Comparison of ENCODE assay signal across 8 cellular contexts in genomic region chr11:94493146-94493442, GRCh38. TPM values are rescaled to one million over a fixed set of nuclear protein-coding genes. Genes with fewer than 3 reads are reported as not detected.
DNase-seq lines count a peak whose midpoint lies in the region; ATAC-seq and TF ChIP-seq lines count a peak whose summit lies in the region.

No MANE protein-coding gene starts in this region.

- H3K4me1 ChIP-seq in SJCRH30 = peaks cover 3% of the 10 kb centered on the region; the same call in 1 of the 2 replicates

- TF ChIP-seq CTCF in fibroblast of mammary gland (conservative IDR thresholded peaks at IDR 0.05; ENCODE audit: control insufficient read depth, insufficient read depth, low read depth, low read length) (no peak), retinal pigment epithelial cell (conservative IDR thresholded peaks at IDR 0.05; ENCODE audit: low read depth, low read length) (no peak)

- H3K4me3 ChIP-seq in SJCRH30 (peak overlapping the region; percentile 89), fibroblast of mammary gland (ENCODE audit: control insufficient read depth, low read depth, low read length) (peak overlapping the region; percentile 92), retinal pigment epithelial cell (ENCODE audit: low read length) (peak overlapping the region; percentile 91)

- H3K9me3 ChIP-seq in SJCRH30 (replicated peaks) = no peaks in the 10 kb centered on the region

- peaks cover 2% of the 10 kb centered on the region; the same call in 1 of the 2 replicates for H3K36me3 ChIP-seq in SJCRH30

- no peak for DNase-seq in SJCRH30
- DNase-seq in fibroblast of mammary gland (ENCODE audit: low read depth) = no peak
- DNase-seq in retinal pigment epithelial cell (ENCODE audit: low read depth) = no peak
- DNase-seq in KBM-7 = no peak
- no peak for DNase-seq in SIG-M5 treated with dmso at 0.1 percent for 504 hours (lab: John Stamatoyannopoulos, UW; ENCODE audit: unreplicated experiment)
- DNase-seq in NCI-H1694 (lab: John Stamatoyannopoulos, UW) = no peak

- ATAC-seq in GM18867 (IDR thresholded peaks at IDR 0.05; ENCODE audit: unreplicated experiment) (peak; percentile 20), HG02798 (IDR thresholded peaks at IDR 0.05; ENCODE audit: poor library complexity, unreplicated experiment) (peak; percentile 11)

- no peaks in the 10 kb centered on the region for H3K27me3 ChIP-seq in SJCRH30

- H3K27ac ChIP-seq in SJCRH30 = peak overlapping the region; percentile 91

- in situ Hi-C loops in KBM-7 (cut with MboI; ENCODE audit: low pct_unique_long_range_greater_than_20kb, low sequenced_read_pairs) = no loop called here

RNA-seq across cellular contexts. Expression of gene MRE11, which starts 0.6 kb away (rescaled TPM):
- total RNA-seq in SJCRH30 (2014; rRNA removed; shearing (Covaris generic)) = 30.6 and 34.6 TPM in 2 replicates

RNA-seq across cellular contexts. Expression of gene ANKRD49, which starts 0.7 kb away (rescaled TPM):
- 14.5 and 14.9 TPM in 2 replicates for total RNA-seq in SJCRH30 (2014; rRNA removed; shearing (Covaris generic))

RNA-seq across cellular contexts. Expression of gene C11orf97, which starts 19.2 kb away (rescaled TPM):
- not detected in 2 replicates for total RNA-seq in SJCRH30 (2014; rRNA removed; shearing (Covaris generic))

RNA-seq across cellular contexts. Expression of gene FUT4, which starts 50.6 kb away (rescaled TPM):
- 0.42 and 0.46 TPM in 2 replicates for total RNA-seq in SJCRH30 (2014; rRNA removed; shearing (Covaris generic))
